Comparison of ENCODE assay signal across 8 cellular contexts in genomic region chr4:83454626-83455025, GRCh38. TPM values are rescaled to one million over a fixed set of nuclear protein-coding genes. Genes with fewer than 3 reads are reported as not detected.
DNase-seq lines count a peak whose midpoint lies in the region; ATAC-seq and TF ChIP-seq lines count a peak whose summit lies in the region.

No MANE protein-coding gene starts in this region.

- TF ChIP-seq CTCF in CD8-positive, alpha-beta T cell (IDR thresholded peaks at IDR 0.05) = no peak
- TF ChIP-seq CTCF in OCI-LY3 (IDR thresholded peaks at IDR 0.05; ENCODE audit: low read depth, low read length) = no peak

- H2AFZ ChIP-seq in OCI-LY3 (ENCODE audit: low read depth, low read length) = no peak overlapping the region

- peaks cover 7% of the 10 kb centered on the region for H3K36me3 ChIP-seq in CD8-positive, alpha-beta T cell (ENCODE audit: insufficient read depth, low read length)
- H3K36me3 ChIP-seq in OCI-LY3 (replicated peaks; ENCODE audit: low read depth, low read length) = peaks cover 29% of the 10 kb centered on the region
- peaks cover 0 to 28% (median 21%) of the 10 kb centered on the region in 3 experiments for H3K36me3 ChIP-seq in naive thymus-derived CD4-positive, alpha-beta T cell (ENCODE audit: control insufficient read depth in 2 of 3, insufficient read depth in 3 of 3, low read length in 3 of 3)

- H3K27ac Mint-ChIP-seq in CD8-positive, alpha-beta T cell = peak overlapping the region; percentile 100
- peak overlapping the region; percentile 100 for H3K27ac Mint-ChIP-seq in effector memory CD8-positive, alpha-beta T cell
- peak overlapping the region; percentile 100 for H3K27ac Mint-ChIP-seq in naive thymus-derived CD4-positive, alpha-beta T cell

- H3K79me2 ChIP-seq in OCI-LY3 (ENCODE audit: low read length) = peaks cover 43% of the 10 kb centered on the region

- H3K27me3 ChIP-seq in CD8-positive, alpha-beta T cell (ENCODE audit: insufficient read depth, low read length) = no peaks in the 10 kb centered on the region
- no peaks in the 10 kb centered on the region for H3K27me3 ChIP-seq in OCI-LY3 (ENCODE audit: low read depth, low read length)
- no peaks in the 10 kb centered on the region for H3K27me3 ChIP-seq in naive thymus-derived CD4-positive, alpha-beta T cell (ENCODE audit: control insufficient read depth in 2 of 2, insufficient read depth in 2 of 2, low read length in 2 of 2)

- peak overlapping the region; percentile 93 for H3K4me2 ChIP-seq in OCI-LY3 (ENCODE audit: low read length)

- H3K4me3 Mint-ChIP-seq in CD8-positive, alpha-beta T cell = peak overlapping the region; percentile 100
- peak overlapping the region; percentile 99 to 100 for H3K4me3 Mint-ChIP-seq in effector memory CD8-positive, alpha-beta T cell
- H3K4me3 Mint-ChIP-seq in naive thymus-derived CD4-positive, alpha-beta T cell = peak overlapping the region; percentile 98 to 100 (median 99)

- POLR2A ChIA-PET in CD8-positive, alpha-beta T cell (lab: Charles Lee) = interaction anchor here (1.2 to 2.1 kb wide), 9 partner anchors 9 to 1025 kb away, joined by 3 to 20 read pairs (median 10); partner anchors contain the start of genes ABRAXAS1, COPS4, COQ2 and ENOPH1
- POLR2A ChIA-PET in naive thymus-derived CD4-positive, alpha-beta T cell (lab: Charles Lee) = interaction anchor here (0.6 to 4.4 kb wide), 15 partner anchors 9 to 443 kb away, joined by 3 to 46 read pairs (median 4); partner anchors contain the start of genes ABRAXAS1, COPS4, COQ2 and GPAT3
- POLR2A ChIA-PET in HEK293T (lab: Yijun Ruan, JAX) = interaction anchor here (1.3 to 2.9 kb wide), 3 partner anchors 20 to 171 kb away, joined by 4 to 20 read pairs (median 4); partner anchors contain the start of gene COQ2

- intact Hi-C loops in CD8-positive, alpha-beta T cell (cut with DNase I, micrococcal nuclease) = loop anchor here (1.0 to 10.0 kb wide), 15 partner anchors 122 to 1982 kb away; partner anchors contain the start of genes COPS4 (in 2 of the 2), RASGEF1B (in 2 of the 2), COQ2 (in 1 of the 2) and ENOPH1 (in 1 of the 2)
- intact Hi-C loops in naive thymus-derived CD4-positive, alpha-beta T cell (cut with micrococcal nuclease) = loop anchor here (1.0 to 10.0 kb wide), 23 partner anchors 31 to 1980 kb away; partner anchors contain the start of genes ABRAXAS1 (in 2 of the 2), COQ2 (in 2 of the 2), HPSE (in 2 of the 2) and PLAC8 (in 2 of the 2)

- H3K9ac ChIP-seq in OCI-LY3 (ENCODE audit: low read length) = peak overlapping the region; percentile 88

- H3K27me3 Mint-ChIP-seq in CD8-positive, alpha-beta T cell (ENCODE audit: low read depth) = no peaks in the 10 kb centered on the region
- H3K27me3 Mint-ChIP-seq in effector memory CD8-positive, alpha-beta T cell = no peaks in the 10 kb centered on the region
- H3K27me3 Mint-ChIP-seq in naive thymus-derived CD4-positive, alpha-beta T cell = peaks cover 0 to 3% (median 0%) of the 10 kb centered on the region in 5 donors

- no peak for DNase-seq in CD8-positive, alpha-beta T cell
- DNase-seq in effector memory CD8-positive, alpha-beta T cell = no peak
- DNase-seq in naive thymus-derived CD4-positive, alpha-beta T cell = peak in 3 of 9 donors; percentile 5 to 18 (median 16)
- no peak for DNase-seq in HEK293T (ENCODE audit: extremely low spot score)
- DNase-seq in HuH-7 (ENCODE audit: low spot score) = no peak

- H3K9me3 Mint-ChIP-seq in CD8-positive, alpha-beta T cell = no peaks in the 10 kb centered on the region
- no peaks in the 10 kb centered on the region for H3K9me3 Mint-ChIP-seq in effector memory CD8-positive, alpha-beta T cell
- H3K9me3 Mint-ChIP-seq in naive thymus-derived CD4-positive, alpha-beta T cell = peaks cover 0 to 5% (median 0%) of the 10 kb centered on the region in 11 donors

- H3K36me3 Mint-ChIP-seq in CD8-positive, alpha-beta T cell = peaks cover 70% of the 10 kb centered on the region
- peaks cover 57% of the 10 kb centered on the region for H3K36me3 Mint-ChIP-seq in effector memory CD8-positive, alpha-beta T cell (ENCODE audit: insufficient read depth)
- peaks cover 12 to 51% (median 40%) of the 10 kb centered on the region in 5 donors for H3K36me3 Mint-ChIP-seq in naive thymus-derived CD4-positive, alpha-beta T cell

- peaks cover 27% of the 10 kb centered on the region for H3K4me1 ChIP-seq in CD8-positive, alpha-beta T cell (ENCODE audit: insufficient read depth, low read length)
- H3K4me1 ChIP-seq in OCI-LY3 (ENCODE audit: low read length) = peaks cover 16% of the 10 kb centered on the region
- peaks cover 24 to 33% of the 10 kb centered on the region in 2 donors for H3K4me1 ChIP-seq in naive thymus-derived CD4-positive, alpha-beta T cell (ENCODE audit: control insufficient read depth in 2 of 2, insufficient read depth in 2 of 2, low read length in 2 of 2)

- H3K4me1 Mint-ChIP-seq in CD8-positive, alpha-beta T cell (ENCODE audit: low read depth) = peaks cover 64% of the 10 kb centered on the region
- H3K4me1 Mint-ChIP-seq in effector memory CD8-positive, alpha-beta T cell (ENCODE audit: low read depth in 2 of 2) = peaks cover 21 to 32% of the 10 kb centered on the region in 2 donors
- H3K4me1 Mint-ChIP-seq in naive thymus-derived CD4-positive, alpha-beta T cell = peaks cover 22 to 79% (median 58%) of the 10 kb centered on the region in 7 donors

- peak overlapping the region; percentile 62 for H3K4me3 ChIP-seq in CD8-positive, alpha-beta T cell (ENCODE audit: low read depth, low read length)
- peak overlapping the region; percentile 96 for H3K4me3 ChIP-seq in OCI-LY3 (ENCODE audit: low read length)
- peak overlapping the region; percentile 75 for H3K4me3 ChIP-seq in naive thymus-derived CD4-positive, alpha-beta T cell (ENCODE audit: low read length)

- no peaks in the 10 kb centered on the region for H4K20me1 ChIP-seq in OCI-LY3 (ENCODE audit: insufficient read depth, low read length)

- H3K27ac ChIP-seq in CD8-positive, alpha-beta T cell (ENCODE audit: low read depth, low read length) = peak overlapping the region; percentile 99
- H3K27ac ChIP-seq in OCI-LY3 (ENCODE audit: low read length) = no peak overlapping the region
- H3K27ac ChIP-seq in naive thymus-derived CD4-positive, alpha-beta T cell (ENCODE audit: low read depth, low read length) = peak overlapping the region; percentile 98

- CTCF ChIA-PET in CD8-positive, alpha-beta T cell (lab: Charles Lee) = interaction anchor here (0.6 to 1.8 kb wide), 2 partner anchors 9 to 75 kb away, joined by 3 to 4 read pairs; no protein-coding TSS in a partner anchor
- CTCF ChIA-PET in naive thymus-derived CD4-positive, alpha-beta T cell (lab: Charles Lee) = interaction anchor here (1.8 kb wide), 1 partner anchor 10 kb away, joined by 6 read pairs; no protein-coding TSS in a partner anchor
- CTCF ChIA-PET in HEK293T (lab: Yijun Ruan, JAX) = interaction anchor here (0.6 to 0.7 kb wide), 2 partner anchors 38 to 76 kb away, joined by 3 to 5 read pairs; no protein-coding TSS in a partner anchor

- H3K9me3 ChIP-seq in CD8-positive, alpha-beta T cell (ENCODE audit: low read length) = no peaks in the 10 kb centered on the region
- H3K9me3 ChIP-seq in OCI-LY3 (ENCODE audit: insufficient read depth, low read length) = no peaks in the 10 kb centered on the region
- no peaks in the 10 kb centered on the region for H3K9me3 ChIP-seq in naive thymus-derived CD4-positive, alpha-beta T cell (ENCODE audit: control insufficient read depth in 2 of 3, low read length in 3 of 3)

- ATAC-seq in CD8-positive, alpha-beta T cell = no peak
- no peak for ATAC-seq in effector memory CD8-positive, alpha-beta T cell (replicated peaks)
- no peak for ATAC-seq in naive thymus-derived CD4-positive, alpha-beta T cell
- ATAC-seq in HG03175 (IDR thresholded peaks at IDR 0.05; ENCODE audit: unreplicated experiment) = no peak
- no peak for ATAC-seq in HG03025 (IDR thresholded peaks at IDR 0.05; ENCODE audit: low FRiP score, unreplicated experiment)

TF ChIP-seq in HEK293T, 16 proteins besides CTCF, POLR2A, EP300 and RAD21:
- TF ChIP-seq NFRKB (IDR thresholded peaks at IDR 0.05) (no peak), CTBP1 (IDR thresholded peaks at IDR 0.05; ENCODE audit: borderline replicate concordance) (no peak), FOXA1 (IDR thresholded peaks at IDR 0.05) (no peak), SP1 (IDR thresholded peaks at IDR 0.05) (no peak), PKNOX1 (IDR thresholded peaks at IDR 0.05) (no peak)

RNA-seq across cellular contexts. Expression of gene HELQ, which starts 1.0 kb away (rescaled TPM):
- total RNA-seq in CD8-positive, alpha-beta T cell = 10 to 100 TPM; 25.6 to 28.0 TPM
- total RNA-seq in naive thymus-derived CD4-positive, alpha-beta T cell = 10 to 100 TPM; 14.1 to 53.9 (median 40.4) TPM
- 10 to 100 TPM; 28.6 to 30.5 TPM for polyA plus RNA-seq in naive thymus-derived CD4-positive, alpha-beta T cell

RNA-seq across cellular contexts. Expression of gene MRPS18C, which starts 1.2 kb away (rescaled TPM):
- total RNA-seq in CD8-positive, alpha-beta T cell = 10 to 100 TPM; 17.7 to 24.1 TPM
- total RNA-seq in naive thymus-derived CD4-positive, alpha-beta T cell = 10 to 100 TPM; 18.4 to 56.1 (median 46.7) TPM
- 10 to 100 TPM; 57.3 to 63.4 TPM for polyA plus RNA-seq in naive thymus-derived CD4-positive, alpha-beta T cell

RNA-seq across cellular contexts. Expression of gene ABRAXAS1, which starts 30.3 kb away (rescaled TPM):
- 10 to 100 TPM; 13.9 to 17.2 TPM for total RNA-seq in CD8-positive, alpha-beta T cell
- total RNA-seq in naive thymus-derived CD4-positive, alpha-beta T cell = 10 to 100 TPM; 13.9 to 47.6 (median 24.9) TPM
- 10 to 100 TPM; 15.4 to 19.2 TPM for polyA plus RNA-seq in naive thymus-derived CD4-positive, alpha-beta T cell
